In the genomic region with DNA sequence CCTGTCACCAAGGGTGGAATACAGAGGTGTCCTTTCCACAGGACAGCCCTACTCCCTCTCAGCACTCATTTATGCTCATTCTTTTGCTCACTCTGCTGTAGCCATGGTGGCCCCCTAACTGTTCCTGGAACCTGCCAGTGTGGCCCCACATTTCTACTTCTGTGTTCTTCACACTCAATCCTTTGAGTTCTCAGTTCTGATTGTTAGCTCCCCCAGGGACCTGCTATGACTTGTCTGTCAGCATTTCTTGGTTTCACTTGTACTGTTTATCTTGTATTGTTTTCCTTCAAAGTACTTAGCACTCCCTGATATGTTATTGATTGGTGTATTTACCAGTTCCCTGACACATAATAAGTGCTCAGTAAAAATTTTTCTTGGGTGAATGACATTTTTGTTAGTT, we compare ENCODE assay signal across 12 cellular contexts. TPM values are rescaled to one million over a fixed set of nuclear protein-coding genes. Genes with fewer than 3 reads are reported as not detected.
A peak's percentile ranks its signal among the peaks of the same experiment; 100 is the strongest.
DNase-seq lines count a peak whose midpoint lies in the region; ATAC-seq and FAIRE-seq lines count a peak whose summit lies in the region.
"Had no signal": no experiment of that assay in that cellular context is flagged by ENCODE, and none has a peak within 500 bp of the region (broad histone marks: within the 10 kb centered on the region; RNA-seq: fewer than 3 reads in every experiment).

No MANE protein-coding gene starts in this region.

- H3K4me3 Mint-ChIP-seq in activated naive CD8-positive, alpha-beta T cell treated with anti-CD3 and anti-CD28 coated beads for 36 hours = no peak overlapping the region
- H3K4me3 Mint-ChIP-seq: GM23338 had no signal

- H3K27me3 Mint-ChIP-seq in activated naive CD8-positive, alpha-beta T cell treated with anti-CD3 and anti-CD28 coated beads for 36 hours = no peaks in the 10 kb centered on the region

- peak; percentile 92 for ATAC-seq in GM18867 (IDR thresholded peaks at IDR 0.05; ENCODE audit: unreplicated experiment)
- peak; percentile 91 for ATAC-seq in GM21367 (IDR thresholded peaks at IDR 0.05; ENCODE audit: unreplicated experiment)
- peak; percentile 86 for ATAC-seq in HG03066 (IDR thresholded peaks at IDR 0.05; ENCODE audit: low read depth, unreplicated experiment)
- ATAC-seq: GM23338, K562 had no signal

- H3K27ac Mint-ChIP-seq in activated naive CD8-positive, alpha-beta T cell treated with anti-CD3 and anti-CD28 coated beads for 36 hours = peak overlapping the region; percentile 35
- H3K27ac Mint-ChIP-seq: GM23338 had no signal

- peaks cover 11% of the 10 kb centered on the region for H3K4me1 Mint-ChIP-seq in activated naive CD8-positive, alpha-beta T cell treated with anti-CD3 and anti-CD28 coated beads for 36 hours

- H3K9me3 Mint-ChIP-seq in activated naive CD8-positive, alpha-beta T cell treated with anti-CD3 and anti-CD28 coated beads for 36 hours = no peaks in the 10 kb centered on the region
- H3K9me3 Mint-ChIP-seq: GM23338 had no signal

- DNase-seq in activated naive CD8-positive, alpha-beta T cell treated with anti-CD3 and anti-CD28 coated beads for 36 hours = no peak
- DNase-seq in A172 (ENCODE audit: low spot score) (no peak), frontal cortex (ENCODE audit: low spot score in 2 of 2) (no peak), KG1 (lab: John Stamatoyannopoulos, UW) (no peak)
- DNase-seq: DND-41, nucleus accumbens had no signal

- H3K36me3 Mint-ChIP-seq in activated naive CD8-positive, alpha-beta T cell treated with anti-CD3 and anti-CD28 coated beads for 36 hours = peaks cover 6% of the 10 kb centered on the region

- no peak for FAIRE-seq in frontal cortex (lab: Jason Lieb, UNC)
- FAIRE-seq: K562 had no signal

RNA-seq across cellular contexts. Expression of a gene that starts 14.9 kb away (rescaled TPM):
- total RNA-seq in activated naive CD8-positive, alpha-beta T cell treated with anti-CD3 and anti-CD28 coated beads for 36 hours = 10 to 100 TPM; 82.9 to 86.8 TPM
- total RNA-seq in A172 (2014; rRNA removed; shearing (Covaris generic)) = 290 and 312 TPM in 2 replicates
- 126 TPM for total RNA-seq in frontal cortex

RNA-seq across cellular contexts. Expression of a gene that starts 33.1 kb away (rescaled TPM):
- total RNA-seq in activated naive CD8-positive, alpha-beta T cell treated with anti-CD3 and anti-CD28 coated beads for 36 hours = 10 to 100 TPM; 13.1 to 13.2 TPM
- 4.0 and 5.5 TPM in 2 replicates for total RNA-seq in A172 (2014; rRNA removed; shearing (Covaris generic))
- 30.6 TPM for total RNA-seq in frontal cortex
- total RNA-seq: SJSA1 had no signal
